Comparison of ENCODE assay signal across 1 cellular context in genomic region chr1:119636500-119637089, GRCh38.
TF ChIP-seq lines count a peak whose summit lies in the region.

No MANE protein-coding gene starts in this region.

TF ChIP-seq in WTC11, 78 proteins besides CTCF, POLR2A, EP300 and RAD21 (continued from another document):
- TF ChIP-seq, protein P1, sequence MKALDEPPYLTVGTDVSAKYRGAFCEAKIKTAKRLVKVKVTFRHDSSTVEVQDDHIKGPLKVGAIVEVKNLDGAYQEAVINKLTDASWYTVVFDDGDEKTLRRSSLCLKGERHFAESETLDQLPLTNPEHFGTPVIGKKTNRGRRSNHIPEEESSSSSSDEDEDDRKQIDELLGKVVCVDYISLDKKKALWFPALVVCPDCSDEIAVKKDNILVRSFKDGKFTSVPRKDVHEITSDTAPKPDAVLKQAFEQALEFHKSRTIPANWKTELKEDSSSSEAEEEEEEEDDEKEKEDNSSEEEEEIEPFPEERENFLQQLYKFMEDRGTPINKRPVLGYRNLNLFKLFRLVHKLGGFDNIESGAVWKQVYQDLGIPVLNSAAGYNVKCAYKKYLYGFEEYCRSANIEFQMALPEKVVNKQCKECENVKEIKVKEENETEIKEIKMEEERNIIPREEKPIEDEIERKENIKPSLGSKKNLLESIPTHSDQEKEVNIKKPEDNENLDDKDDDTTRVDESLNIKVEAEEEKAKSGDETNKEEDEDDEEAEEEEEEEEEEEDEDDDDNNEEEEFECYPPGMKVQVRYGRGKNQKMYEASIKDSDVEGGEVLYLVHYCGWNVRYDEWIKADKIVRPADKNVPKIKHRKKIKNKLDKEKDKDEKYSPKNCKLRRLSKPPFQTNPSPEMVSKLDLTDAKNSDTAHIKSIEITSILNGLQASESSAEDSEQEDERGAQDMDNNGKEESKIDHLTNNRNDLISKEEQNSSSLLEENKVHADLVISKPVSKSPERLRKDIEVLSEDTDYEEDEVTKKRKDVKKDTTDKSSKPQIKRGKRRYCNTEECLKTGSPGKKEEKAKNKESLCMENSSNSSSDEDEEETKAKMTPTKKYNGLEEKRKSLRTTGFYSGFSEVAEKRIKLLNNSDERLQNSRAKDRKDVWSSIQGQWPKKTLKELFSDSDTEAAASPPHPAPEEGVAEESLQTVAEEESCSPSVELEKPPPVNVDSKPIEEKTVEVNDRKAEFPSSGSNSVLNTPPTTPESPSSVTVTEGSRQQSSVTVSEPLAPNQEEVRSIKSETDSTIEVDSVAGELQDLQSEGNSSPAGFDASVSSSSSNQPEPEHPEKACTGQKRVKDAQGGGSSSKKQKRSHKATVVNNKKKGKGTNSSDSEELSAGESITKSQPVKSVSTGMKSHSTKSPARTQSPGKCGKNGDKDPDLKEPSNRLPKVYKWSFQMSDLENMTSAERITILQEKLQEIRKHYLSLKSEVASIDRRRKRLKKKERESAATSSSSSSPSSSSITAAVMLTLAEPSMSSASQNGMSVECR (CRISPR knock-in tag; IDR thresholded peaks at IDR 0.05; ENCODE audit: borderline replicate concordance), result no peak
- TF ChIP-seq ERG (CRISPR knock-in tag; IDR thresholded peaks at IDR 0.05), result no peak
- TF ChIP-seq, protein P2, sequence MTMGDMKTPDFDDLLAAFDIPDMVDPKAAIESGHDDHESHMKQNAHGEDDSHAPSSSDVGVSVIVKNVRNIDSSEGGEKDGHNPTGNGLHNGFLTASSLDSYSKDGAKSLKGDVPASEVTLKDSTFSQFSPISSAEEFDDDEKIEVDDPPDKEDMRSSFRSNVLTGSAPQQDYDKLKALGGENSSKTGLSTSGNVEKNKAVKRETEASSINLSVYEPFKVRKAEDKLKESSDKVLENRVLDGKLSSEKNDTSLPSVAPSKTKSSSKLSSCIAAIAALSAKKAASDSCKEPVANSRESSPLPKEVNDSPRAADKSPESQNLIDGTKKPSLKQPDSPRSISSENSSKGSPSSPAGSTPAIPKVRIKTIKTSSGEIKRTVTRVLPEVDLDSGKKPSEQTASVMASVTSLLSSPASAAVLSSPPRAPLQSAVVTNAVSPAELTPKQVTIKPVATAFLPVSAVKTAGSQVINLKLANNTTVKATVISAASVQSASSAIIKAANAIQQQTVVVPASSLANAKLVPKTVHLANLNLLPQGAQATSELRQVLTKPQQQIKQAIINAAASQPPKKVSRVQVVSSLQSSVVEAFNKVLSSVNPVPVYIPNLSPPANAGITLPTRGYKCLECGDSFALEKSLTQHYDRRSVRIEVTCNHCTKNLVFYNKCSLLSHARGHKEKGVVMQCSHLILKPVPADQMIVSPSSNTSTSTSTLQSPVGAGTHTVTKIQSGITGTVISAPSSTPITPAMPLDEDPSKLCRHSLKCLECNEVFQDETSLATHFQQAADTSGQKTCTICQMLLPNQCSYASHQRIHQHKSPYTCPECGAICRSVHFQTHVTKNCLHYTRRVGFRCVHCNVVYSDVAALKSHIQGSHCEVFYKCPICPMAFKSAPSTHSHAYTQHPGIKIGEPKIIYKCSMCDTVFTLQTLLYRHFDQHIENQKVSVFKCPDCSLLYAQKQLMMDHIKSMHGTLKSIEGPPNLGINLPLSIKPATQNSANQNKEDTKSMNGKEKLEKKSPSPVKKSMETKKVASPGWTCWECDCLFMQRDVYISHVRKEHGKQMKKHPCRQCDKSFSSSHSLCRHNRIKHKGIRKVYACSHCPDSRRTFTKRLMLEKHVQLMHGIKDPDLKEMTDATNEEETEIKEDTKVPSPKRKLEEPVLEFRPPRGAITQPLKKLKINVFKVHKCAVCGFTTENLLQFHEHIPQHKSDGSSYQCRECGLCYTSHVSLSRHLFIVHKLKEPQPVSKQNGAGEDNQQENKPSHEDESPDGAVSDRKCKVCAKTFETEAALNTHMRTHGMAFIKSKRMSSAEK (CRISPR knock-in tag; IDR thresholded peaks at IDR 0.05; ENCODE audit: borderline replicate concordance), result no peak
- no peak for TF ChIP-seq ELF4 (CRISPR knock-in tag; IDR thresholded peaks at IDR 0.05; ENCODE audit: low read depth)
- TF ChIP-seq, protein P3, sequence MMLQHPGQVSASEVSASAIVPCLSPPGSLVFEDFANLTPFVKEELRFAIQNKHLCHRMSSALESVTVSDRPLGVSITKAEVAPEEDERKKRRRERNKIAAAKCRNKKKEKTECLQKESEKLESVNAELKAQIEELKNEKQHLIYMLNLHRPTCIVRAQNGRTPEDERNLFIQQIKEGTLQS (CRISPR knock-in tag; conservative IDR thresholded peaks at IDR 0.05), result no peak
- TF ChIP-seq GRHL2 (CRISPR knock-in tag; IDR thresholded peaks at IDR 0.05; ENCODE audit: insufficient replicate concordance, severe bottlenecking), result no peak
- TF ChIP-seq OVOL2 (CRISPR knock-in tag; IDR thresholded peaks at IDR 0.05; ENCODE audit: borderline replicate concordance), result no peak
- TF ChIP-seq ZNF425 (CRISPR knock-in tag; conservative IDR thresholded peaks at IDR 0.05), result no peak
- no peak for TF ChIP-seq AR (CRISPR knock-in tag; IDR thresholded peaks at IDR 0.05)
- no peak for TF ChIP-seq MAX (CRISPR knock-in tag; IDR thresholded peaks at IDR 0.05)
- no peak for TF ChIP-seq FOXP1 (CRISPR knock-in tag; IDR thresholded peaks at IDR 0.05; ENCODE audit: borderline replicate concordance)
- TF ChIP-seq, protein P4, sequence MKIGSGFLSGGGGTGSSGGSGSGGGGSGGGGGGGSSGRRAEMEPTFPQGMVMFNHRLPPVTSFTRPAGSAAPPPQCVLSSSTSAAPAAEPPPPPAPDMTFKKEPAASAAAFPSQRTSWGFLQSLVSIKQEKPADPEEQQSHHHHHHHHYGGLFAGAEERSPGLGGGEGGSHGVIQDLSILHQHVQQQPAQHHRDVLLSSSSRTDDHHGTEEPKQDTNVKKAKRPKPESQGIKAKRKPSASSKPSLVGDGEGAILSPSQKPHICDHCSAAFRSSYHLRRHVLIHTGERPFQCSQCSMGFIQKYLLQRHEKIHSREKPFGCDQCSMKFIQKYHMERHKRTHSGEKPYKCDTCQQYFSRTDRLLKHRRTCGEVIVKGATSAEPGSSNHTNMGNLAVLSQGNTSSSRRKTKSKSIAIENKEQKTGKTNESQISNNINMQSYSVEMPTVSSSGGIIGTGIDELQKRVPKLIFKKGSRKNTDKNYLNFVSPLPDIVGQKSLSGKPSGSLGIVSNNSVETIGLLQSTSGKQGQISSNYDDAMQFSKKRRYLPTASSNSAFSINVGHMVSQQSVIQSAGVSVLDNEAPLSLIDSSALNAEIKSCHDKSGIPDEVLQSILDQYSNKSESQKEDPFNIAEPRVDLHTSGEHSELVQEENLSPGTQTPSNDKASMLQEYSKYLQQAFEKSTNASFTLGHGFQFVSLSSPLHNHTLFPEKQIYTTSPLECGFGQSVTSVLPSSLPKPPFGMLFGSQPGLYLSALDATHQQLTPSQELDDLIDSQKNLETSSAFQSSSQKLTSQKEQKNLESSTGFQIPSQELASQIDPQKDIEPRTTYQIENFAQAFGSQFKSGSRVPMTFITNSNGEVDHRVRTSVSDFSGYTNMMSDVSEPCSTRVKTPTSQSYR (CRISPR knock-in tag; IDR thresholded peaks at IDR 0.05), result no peak
